Comparison of ENCODE assay signal across 9 cellular contexts in the genomic region with DNA sequence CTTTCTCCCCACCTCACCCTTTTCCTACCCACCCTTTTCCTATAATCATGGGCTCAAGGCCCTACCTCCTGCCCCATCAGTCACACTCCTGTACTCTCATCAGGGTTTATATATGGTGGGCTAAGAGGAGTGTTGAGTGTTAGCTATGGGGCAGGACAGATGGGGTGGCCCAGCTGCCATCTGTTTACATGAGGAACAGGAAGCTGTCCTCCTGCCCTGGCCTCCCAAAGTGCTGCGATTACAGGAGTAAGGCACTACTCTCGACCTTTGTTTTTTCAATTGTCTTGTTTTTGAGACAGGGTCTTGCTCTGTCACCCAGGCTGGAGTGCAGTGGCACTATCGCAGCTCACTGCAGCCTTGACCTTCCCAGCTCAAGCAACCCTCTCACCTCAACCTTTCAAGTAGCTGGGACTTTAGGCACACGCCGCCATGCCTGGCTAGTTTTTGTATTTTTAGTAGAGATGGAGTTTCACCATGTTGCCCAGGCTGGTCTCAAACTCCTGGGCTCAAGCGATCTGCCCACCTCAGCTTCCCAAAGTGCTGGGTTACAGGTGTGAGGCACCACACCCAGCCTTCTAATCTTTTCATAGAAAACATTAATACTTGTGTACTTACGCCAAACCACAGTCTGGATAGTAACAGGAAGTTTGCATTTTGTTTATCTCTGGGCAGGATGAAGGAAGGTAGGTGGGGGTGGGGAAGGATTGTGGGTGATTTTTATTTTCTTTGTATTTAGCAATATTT. TPM values are rescaled to one million over a fixed set of nuclear protein-coding genes. Genes with fewer than 3 reads are reported as not detected.
DNase-seq lines count a peak whose midpoint lies in the region; ATAC-seq, FAIRE-seq and TF ChIP-seq lines count a peak whose summit lies in the region.
"Had no signal": no experiment of that assay in that cellular context is flagged by ENCODE, and none has a peak within 500 bp of the region (broad histone marks: within the 10 kb centered on the region; RNA-seq: fewer than 3 reads in every experiment).

No MANE protein-coding gene starts in this region.

- H3K27me3 ChIP-seq in DOHH2 (ENCODE audit: control insufficient read depth, low read length), result peaks cover 25% of the 10 kb centered on the region

- peaks cover 25% of the 10 kb centered on the region for H3K4me1 Mint-ChIP-seq in WTC11
- H3K4me1 Mint-ChIP-seq in memory B cell, result peaks cover 38% of the 10 kb centered on the region

- peaks cover 13% of the 10 kb centered on the region; the same call in 1 of the 2 replicates for H4K20me1 ChIP-seq in DOHH2 (ENCODE audit: control insufficient read depth, insufficient read depth, low read depth, low read length)

- H3K4me1 ChIP-seq in A549 (peaks cover 21% of the 10 kb centered on the region), DOHH2 (ENCODE audit: control insufficient read depth, low read length) (peaks cover 36% of the 10 kb centered on the region)

- TF ChIP-seq CTCF in A549 (IDR thresholded peaks at IDR 0.05) (no peak), DOHH2 (IDR thresholded peaks at IDR 0.05; ENCODE audit: low read depth, low read length, poor library complexity, severe bottlenecking) (no peak), WTC11 (IDR thresholded peaks at IDR 0.05) (no peak)

- no peak overlapping the region for H3K27ac Mint-ChIP-seq in WTC11
- H3K27ac Mint-ChIP-seq in memory B cell, result peak overlapping the region; percentile 88

- H3K4me2 ChIP-seq in A549, result peak overlapping the region; percentile 88; the same call in 2 of the 3 replicates
- H3K4me2 ChIP-seq in DOHH2 (ENCODE audit: low read length), result peak overlapping the region; percentile 93

- CTCF ChIA-PET in A549 (lab: Yijun Ruan, JAX), result interaction anchor here (0.8 to 20.5 kb wide), 15 partner anchors 2 to 290 kb away, joined by 3 to 314 read pairs (median 10); partner anchors contain the start of genes B3GNT9, FBXL8, HSF4 and NOL3
- CTCF ChIA-PET in WTC11 (lab: Charles Lee), result interaction anchor here (0.7 to 15.3 kb wide), 7 partner anchors 12 to 197 kb away, joined by 3 to 386 read pairs (median 10); partner anchors contain the start of genes CES3, HSF4 and NOL3

- no peaks in the 10 kb centered on the region for H3K9me2 ChIP-seq in DOHH2 (replicated peaks; ENCODE audit: control insufficient read depth, low read length)

- H3K79me2 ChIP-seq in DOHH2 (ENCODE audit: control insufficient read depth, low read length), result no peaks in the 10 kb centered on the region

- H3K27ac ChIP-seq in A549, result no peak overlapping the region
- no peak overlapping the region for H3K27ac ChIP-seq in DOHH2 (ENCODE audit: low read depth, low read length)

- TF ChIP-seq RAD21 in A549 (conservative IDR thresholded peaks at IDR 0.05 in 1 of 2, IDR thresholded peaks at IDR 0.05 in 1 of 2), result no peak

- TF ChIP-seq EP300 in A549 (IDR thresholded peaks at IDR 0.05), result no peak

- POLR2A ChIA-PET in A549 (lab: Yijun Ruan, JAX), result interaction anchor here (0.5 to 1.0 kb wide), 3 partner anchors 12 to 201 kb away, joined by 4 to 6 read pairs (median 5); partner anchors contain the start of gene NOL3
- POLR2A ChIA-PET in WTC11 (lab: Charles Lee), result interaction anchor here (0.9 kb wide), 1 partner anchor 150 kb away, joined by 3 read pairs; no protein-coding TSS in a partner anchor

- H3K4me3 Mint-ChIP-seq in WTC11, result peak overlapping the region; percentile 43; the same call in 1 of the 2 replicates
- peak overlapping the region; percentile 88 for H3K4me3 Mint-ChIP-seq in memory B cell

- H3K36me3 ChIP-seq in DOHH2 (ENCODE audit: control insufficient read depth, low read length), result no peaks in the 10 kb centered on the region

- TF ChIP-seq POLR2A in A549 (IDR thresholded peaks at IDR 0.05; ENCODE audit: low read length), result no peak

- 95% methylated on average over 7 of the region's 7 CpGs for WGBS in A549 (ENCODE audit: missing lambda C conversion rate)

- DNase-seq in A549 (ENCODE audit: low read depth in 1 of 2, low spot score in 1 of 2), result no peak
- no peak for DNase-seq in WTC11 (ENCODE audit: low spot score)
- DNase-seq in memory B cell (ENCODE audit: low spot score in 2 of 2), result no peak
- DNase-seq in Ammon's horn (ENCODE audit: low spot score), result no peak
- no peak for DNase-seq in kidney glomerular epithelial cell (lab: John Stamatoyannopoulos, UW)
- DNase-seq in middle frontal gyrus (ENCODE audit: extremely low spot score, low spot score), result no peak
- no peak for DNase-seq in mesenteric fat pad (ENCODE audit: low spot score)
- DNase-seq: midbrain had no signal

- H3F3A ChIP-seq in DOHH2 (ENCODE audit: control insufficient read depth, insufficient read depth), result peaks cover 13% of the 10 kb centered on the region

- H3K27me3 Mint-ChIP-seq in WTC11 (ENCODE audit: low read depth) (peaks cover 100% of the 10 kb centered on the region), memory B cell (no peaks in the 10 kb centered on the region)

- H3K4me3 ChIP-seq in A549, result no peak overlapping the region
- peak overlapping the region; percentile 90 for H3K4me3 ChIP-seq in DOHH2 (ENCODE audit: low read length)

- H3K36me3 Mint-ChIP-seq in WTC11 (peaks cover 2% of the 10 kb centered on the region; the same call in 1 of the 2 replicates), memory B cell (no peaks in the 10 kb centered on the region)

- no peak for FAIRE-seq in A549 (lab: Jason Lieb, UNC)

- ATAC-seq in A549 (no peak), WTC11 (no peak), memory B cell (ENCODE audit: low read depth) (no peak)

- H3K9me3 Mint-ChIP-seq in WTC11 (no peaks in the 10 kb centered on the region), memory B cell (no peaks in the 10 kb centered on the region)

- H3K9me3 ChIP-seq in A549, result no peaks in the 10 kb centered on the region
- H3K9me3 ChIP-seq in DOHH2 (ENCODE audit: control insufficient read depth, insufficient read depth, low read length), result no peaks in the 10 kb centered on the region

TF ChIP-seq in A549, 52 proteins besides CTCF, POLR2A, EP300 and RAD21 (continues in another document):
- no peak for TF ChIP-seq ESRRA (IDR thresholded peaks at IDR 0.05; ENCODE audit: borderline replicate concordance, low read length)
- no peak for TF ChIP-seq JUNB (IDR thresholded peaks at IDR 0.05)
- TF ChIP-seq CBX8 (IDR thresholded peaks at IDR 0.05), result no peak
- TF ChIP-seq E2F6 (IDR thresholded peaks at IDR 0.05; ENCODE audit: borderline replicate concordance, low read depth), result no peak

TF ChIP-seq in WTC11, 78 proteins besides CTCF, POLR2A, EP300 and RAD21 (continues in another document):
- TF ChIP-seq, protein P1, sequence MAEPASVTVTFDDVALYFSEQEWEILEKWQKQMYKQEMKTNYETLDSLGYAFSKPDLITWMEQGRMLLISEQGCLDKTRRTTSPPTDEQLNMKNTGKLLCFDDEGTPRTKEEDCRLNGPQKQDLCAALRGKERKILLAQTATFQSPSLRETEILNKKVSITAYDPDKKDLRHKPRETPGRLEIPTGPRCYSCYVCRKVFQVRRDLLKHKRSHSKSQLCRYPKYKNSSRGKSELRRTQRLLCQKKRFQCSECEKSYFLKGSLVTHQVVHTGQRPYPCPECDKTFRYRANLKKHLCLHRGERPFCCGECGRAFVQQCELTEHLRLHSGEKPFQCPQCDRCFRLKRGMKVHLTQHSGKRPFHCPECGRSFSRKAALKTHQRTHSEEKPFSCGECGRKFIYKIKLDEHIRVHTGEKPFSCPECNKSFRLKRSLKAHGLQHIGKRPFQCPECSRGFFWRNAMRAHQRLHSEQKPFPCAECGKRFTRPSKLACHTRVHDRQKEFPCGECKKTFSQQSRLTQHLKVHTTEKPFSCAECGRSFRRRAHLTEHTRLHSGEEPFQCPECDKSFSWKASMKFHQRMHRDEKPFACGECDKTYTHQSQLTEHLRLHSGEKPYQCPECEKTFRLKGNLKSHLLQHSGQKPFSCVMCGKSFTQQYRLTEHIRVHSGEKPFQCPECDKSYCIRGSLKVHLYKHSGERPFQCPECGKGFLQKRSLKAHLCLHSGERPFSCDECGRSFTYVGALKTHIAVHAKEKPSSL (CRISPR knock-in tag; conservative IDR thresholded peaks at IDR 0.05), result no peak
- no peak for TF ChIP-seq TEAD4 (CRISPR knock-in tag; IDR thresholded peaks at IDR 0.05)

RNA-seq across cellular contexts. Expression of gene TRADD, which starts 1.6 kb away (rescaled TPM):
- polyA plus RNA-seq in A549 (2011; rRNA removed) (7.8 and 9.1 TPM in 2 replicates), A549 (2017; fragmentation: RNase III; extraction: RNeasy Plus Mini Kit Qiagen cat#74134 plus additional on column Dnase treatment) (13.2 to 15.2 TPM (median 15.2 TPM) in 3 replicates)
- polyA plus RNA-seq in A549 (2012; cell fraction: cytosol; rRNA removed), result 22.9 and 30.0 TPM in 2 replicates
- polyA plus RNA-seq in A549 (2012; cell fraction: nucleus; rRNA removed), result 35.6 and 45.2 TPM in 2 replicates
- 3.5 and 4.4 TPM in 2 replicates for polyA minus RNA-seq in A549 (2011; rRNA and poly(A)+ RNA removed)
- total RNA-seq in WTC11 (2021) (1.4 to 2.1 TPM (median 1.7 TPM) in 3 replicates), mesenteric fat pad (19.7 TPM)

RNA-seq across cellular contexts. Expression of gene FBXL8, which starts 1.7 kb away (rescaled TPM):
- polyA plus RNA-seq in A549 (2011; rRNA removed) (5.4 and 5.6 TPM in 2 replicates), A549 (2017; fragmentation: RNase III; extraction: RNeasy Plus Mini Kit Qiagen cat#74134 plus additional on column Dnase treatment) (12.5 to 14.4 TPM (median 13.1 TPM) in 3 replicates)
- 10.7 and 15.0 TPM in 2 replicates for polyA plus RNA-seq in A549 (2012; cell fraction: cytosol; rRNA removed)
- polyA plus RNA-seq in A549 (2012; cell fraction: nucleus; rRNA removed), result 99.8 and 200 TPM in 2 replicates
- polyA minus RNA-seq in A549 (2011; rRNA and poly(A)+ RNA removed), result 2.4 and 2.6 TPM in 2 replicates
- total RNA-seq in WTC11 (2021) (1.1 to 1.2 TPM (median 1.1 TPM) in 3 replicates), mesenteric fat pad (7.8 TPM)

RNA-seq across cellular contexts. Expression of gene HSF4, which starts 6.5 kb away (rescaled TPM):
- polyA plus RNA-seq in A549 (2011; rRNA removed) (8.3 and 11.7 TPM in 2 replicates), A549 (2017; fragmentation: RNase III; extraction: RNeasy Plus Mini Kit Qiagen cat#74134 plus additional on column Dnase treatment) (15.3 to 22.0 TPM (median 18.9 TPM) in 3 replicates)
- 12.1 and 13.7 TPM in 2 replicates for polyA plus RNA-seq in A549 (2012; cell fraction: cytosol; rRNA removed)
- 198 and 241 TPM in 2 replicates for polyA plus RNA-seq in A549 (2012; cell fraction: nucleus; rRNA removed)
- 4.9 and 5.0 TPM in 2 replicates for polyA minus RNA-seq in A549 (2011; rRNA and poly(A)+ RNA removed)
- total RNA-seq in WTC11 (2021) (2.2 to 2.5 TPM (median 2.3 TPM) in 3 replicates), mesenteric fat pad (29.7 TPM)

RNA-seq across cellular contexts. Expression of gene B3GNT9, which starts 7.3 kb away (rescaled TPM):
- 6.8 and 8.5 TPM in 2 replicates for polyA plus RNA-seq in A549 (2011; rRNA removed)
- polyA plus RNA-seq in A549 (2012; cell fraction: cytosol; rRNA removed), result 6.2 and 8.6 TPM in 2 replicates
- 9.0 and 10.9 TPM in 2 replicates for polyA plus RNA-seq in A549 (2012; cell fraction: nucleus; rRNA removed)
- polyA plus RNA-seq in A549 (2017; fragmentation: RNase III; extraction: RNeasy Plus Mini Kit Qiagen cat#74134 plus additional on column Dnase treatment), result 6.7 to 9.3 TPM (median 9.0 TPM) in 3 replicates
- polyA minus RNA-seq in A549 (2011; rRNA and poly(A)+ RNA removed), result 9.8 and 10.8 TPM in 2 replicates
- 6.4 to 7.8 TPM (median 7.6 TPM) in 3 replicates for total RNA-seq in WTC11 (2021)
- total RNA-seq in mesenteric fat pad, result 14.0 TPM

RNA-seq across cellular contexts. Expression of gene NOL3, which starts 12.3 kb away (rescaled TPM):
- polyA plus RNA-seq in A549 (2011; rRNA removed), result 22.6 and 24.4 TPM in 2 replicates
- 36.9 and 41.0 TPM in 2 replicates for polyA plus RNA-seq in A549 (2012; cell fraction: cytosol; rRNA removed)
- 53.4 and 79.4 TPM in 2 replicates for polyA plus RNA-seq in A549 (2012; cell fraction: nucleus; rRNA removed)
- 38.5 to 41.3 TPM (median 39.1 TPM) in 3 replicates for polyA plus RNA-seq in A549 (2017; fragmentation: RNase III; extraction: RNeasy Plus Mini Kit Qiagen cat#74134 plus additional on column Dnase treatment)
- 9.0 and 10.6 TPM in 2 replicates for polyA minus RNA-seq in A549 (2011; rRNA and poly(A)+ RNA removed)
- 8.5 to 10.6 TPM (median 9.7 TPM) in 3 replicates for total RNA-seq in WTC11 (2021)
- total RNA-seq in mesenteric fat pad, result 31.3 TPM
